ENCODE assay signal across 7 cellular contexts in the genomic region with DNA sequence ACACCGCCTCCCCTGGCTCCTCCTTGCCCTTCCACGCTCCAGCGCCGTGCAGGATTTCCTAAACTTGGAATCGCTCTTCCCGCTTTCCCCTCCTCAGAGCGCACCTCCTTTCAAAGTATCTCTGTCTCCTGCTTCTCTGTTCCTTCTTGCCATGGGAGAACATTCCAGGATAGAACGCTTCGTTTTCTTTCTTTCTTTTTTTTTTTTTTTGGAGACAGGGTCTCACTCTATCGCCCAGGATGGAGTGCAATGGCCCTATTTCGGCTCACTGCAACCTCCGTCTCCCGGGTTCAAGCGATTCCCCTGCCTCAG. TPM values are rescaled to one million over a fixed set of nuclear protein-coding genes. Genes with fewer than 3 reads are reported as not detected.
DNase-seq lines count a peak whose midpoint lies in the region; ATAC-seq lines count a peak whose summit lies in the region.

No MANE protein-coding gene starts in this region.

- DNase-seq in activated naive CD4-positive, alpha-beta T cell treated with anti-CD3 and anti-CD28 coated beads, Interleukin-2, amount 50 U/mL, for 72 hours (ENCODE audit: low spot score in 2 of 2): no peak
- DNase-seq in stimulated activated naive CD8-positive, alpha-beta T cell treated with anti-CD3 and anti-CD28 coated beads, Interleukin-15, amount 100 ng/mL, for 72 hours: no peak
- DNase-seq in COR-L47 (lab: John Stamatoyannopoulos, UW): no peak

- H3K9me3 ChIP-seq in HUES6 (ENCODE audit: control insufficient read depth, insufficient read depth, low read depth, low read length): no peaks in the 10 kb centered on the region
- no peaks in the 10 kb centered on the region for H3K9me3 ChIP-seq in iPS-20b (ENCODE audit: insufficient read depth, low read depth, low read length)

- H3K27me3 Mint-ChIP-seq in stimulated activated naive CD8-positive, alpha-beta T cell treated with anti-CD3 and anti-CD28 coated beads, Interleukin-15, amount 100 ng/mL, for 72 hours: no peaks in the 10 kb centered on the region

- no peak for ATAC-seq in activated naive CD4-positive, alpha-beta T cell treated with anti-CD3 and anti-CD28 coated beads, Interleukin-2, amount 50 U/mL, for 72 hours
- ATAC-seq in stimulated activated naive CD8-positive, alpha-beta T cell treated with anti-CD3 and anti-CD28 coated beads, Interleukin-15, amount 100 ng/mL, for 72 hours: no peak
- ATAC-seq in HG03521 (IDR thresholded peaks at IDR 0.05; ENCODE audit: unreplicated experiment) (no peak), GM18909 (IDR thresholded peaks at IDR 0.05; ENCODE audit: poor library complexity, unreplicated experiment) (no peak)

- H3K4me1 Mint-ChIP-seq in stimulated activated naive CD8-positive, alpha-beta T cell treated with anti-CD3 and anti-CD28 coated beads, Interleukin-15, amount 100 ng/mL, for 72 hours: peaks cover 36% of the 10 kb centered on the region

- H3K27ac ChIP-seq in HUES6 (ENCODE audit: low read depth, low read length) (peak overlapping the region; percentile 76; the same call in 1 of the 2 replicates), iPS-20b (ENCODE audit: low read length) (peak overlapping the region; percentile 18)

- peaks cover 4% of the 10 kb centered on the region; the same call in 1 of the 2 replicates for H3K4me1 ChIP-seq in HUES6 (ENCODE audit: control insufficient read depth, insufficient read depth, low read length)
- no peaks in the 10 kb centered on the region; the same call in 1 of the 2 replicates for H3K4me1 ChIP-seq in iPS-20b (ENCODE audit: insufficient read depth, low read length)

- H3K9ac ChIP-seq in HUES6 (ENCODE audit: low read length) (peak overlapping the region; percentile 96), iPS-20b (ENCODE audit: low read depth, low read length) (peak overlapping the region; percentile 98)

- H3K27ac Mint-ChIP-seq in activated naive CD4-positive, alpha-beta T cell treated with anti-CD3 and anti-CD28 coated beads, Interleukin-2, amount 50 U/mL, for 72 hours: peak overlapping the region; percentile 98 to 99
- peak overlapping the region; percentile 93 to 100 for H3K27ac Mint-ChIP-seq in stimulated activated naive CD8-positive, alpha-beta T cell treated with anti-CD3 and anti-CD28 coated beads, Interleukin-15, amount 100 ng/mL, for 72 hours

- H3K36me3 Mint-ChIP-seq in activated naive CD4-positive, alpha-beta T cell treated with anti-CD3 and anti-CD28 coated beads, Interleukin-2, amount 50 U/mL, for 72 hours: peaks cover 8 to 29% of the 10 kb centered on the region in 2 donors

- no peaks in the 10 kb centered on the region for H3K27me3 ChIP-seq in HUES6 (ENCODE audit: control insufficient read depth, insufficient read depth, low read length)
- no peaks in the 10 kb centered on the region for H3K27me3 ChIP-seq in iPS-20b (ENCODE audit: insufficient read depth, low read length)

- peak overlapping the region; percentile 95 to 100 for H3K4me3 Mint-ChIP-seq in stimulated activated naive CD8-positive, alpha-beta T cell treated with anti-CD3 and anti-CD28 coated beads, Interleukin-15, amount 100 ng/mL, for 72 hours

- H3K36me3 ChIP-seq in HUES6 (ENCODE audit: control insufficient read depth, insufficient read depth, low read length) (peaks cover 10% of the 10 kb centered on the region), iPS-20b (ENCODE audit: insufficient read depth, low read depth, low read length) (peaks cover 23% of the 10 kb centered on the region)

- H3K9me3 Mint-ChIP-seq in activated naive CD4-positive, alpha-beta T cell treated with anti-CD3 and anti-CD28 coated beads, Interleukin-2, amount 50 U/mL, for 72 hours: no peaks in the 10 kb centered on the region
- H3K9me3 Mint-ChIP-seq in stimulated activated naive CD8-positive, alpha-beta T cell treated with anti-CD3 and anti-CD28 coated beads, Interleukin-15, amount 100 ng/mL, for 72 hours: no peaks in the 10 kb centered on the region

- peak overlapping the region; percentile 99 for H3K4me3 ChIP-seq in HUES6 (ENCODE audit: low read depth, low read length)
- peak overlapping the region; percentile 98 for H3K4me3 ChIP-seq in iPS-20b (ENCODE audit: low read length)

RNA-seq across cellular contexts. Expression of gene XPO4, which starts 0.6 kb away (rescaled TPM):
- total RNA-seq in activated naive CD4-positive, alpha-beta T cell treated with anti-CD3 and anti-CD28 coated beads, Interleukin-2, amount 50 U/mL, for 72 hours: 10 to 100 TPM; 25.0 to 26.9 TPM
